Comparison of ENCODE assay signal across 27 cellular contexts in genomic region chr6:37874726-37875125, GRCh38.
"Had no signal": no experiment of that assay in that cellular context is flagged by ENCODE, and none has a peak within 500 bp of the region (broad histone marks: within the 10 kb centered on the region; RNA-seq: fewer than 3 reads in every experiment).

No MANE protein-coding gene starts in this region.

- H3K27me3 ChIP-seq: neural progenitor cell, ovary, right lobe of liver, sigmoid colon, stomach, tibial artery, transverse colon, upper lobe of left lung, vagina had no signal

- H2AFZ ChIP-seq: neural progenitor cell, parathyroid adenoma had no signal

- H3K36me3 Mint-ChIP-seq: natural killer cell treated with Interleukin-12 subunit alpha and Interleukin-12 subunit beta and Interleukin-15 and Interleukin-18, amount 100 ng/mL, for 72 hours; stimulated activated effector memory CD8-positive, alpha-beta T cell treated with anti-CD3 and anti-CD28 coated beads, Interleukin-12 subunit alpha, Interleukin-12 subunit beta, amount 100 ng/mL, for 72 hours had no signal

- H3K4me2 ChIP-seq: neural progenitor cell had no signal

- H3K27ac ChIP-seq: neural progenitor cell, ovary, parathyroid adenoma, psoas muscle, right lobe of liver, sigmoid colon, stomach, tibial artery, transverse colon, upper lobe of left lung, vagina had no signal

- H3K27me3 Mint-ChIP-seq: naive B cell; naive thymus-derived CD8-positive, alpha-beta T cell; natural killer cell treated with Interleukin-12 subunit alpha and Interleukin-12 subunit beta and Interleukin-15 and Interleukin-18, amount 100 ng/mL, for 72 hours; progenitor cell of endocrine pancreas; stimulated activated naive B cell treated with anti-CD40 and anti-IgM and Interleukin-4, amounts not matched to agents 10 μg/mL and 1 μg/mL and 100 μg/mL, for 72 hours; stimulated activated naive CD8-positive, alpha-beta T cell treated with anti-CD3 and anti-CD28 coated beads, Interleukin-15, Interleukin-2, amounts not matched to agents 100 ng/mL and 50 ng/mL, for 24 hours had no signal

- H3K27ac Mint-ChIP-seq: naive B cell; neural progenitor cell; progenitor cell of endocrine pancreas; stimulated activated effector memory CD8-positive, alpha-beta T cell treated with anti-CD3 and anti-CD28 coated beads, Interleukin-12 subunit alpha, Interleukin-12 subunit beta, amount 100 ng/mL, for 72 hours; stimulated activated naive B cell treated with anti-CD40 and anti-IgM and Interleukin-4, amounts not matched to agents 10 μg/mL and 1 μg/mL and 100 μg/mL, for 72 hours; stimulated activated naive CD8-positive, alpha-beta T cell treated with anti-CD3 and anti-CD28 coated beads, Interleukin-15, Interleukin-2, amounts not matched to agents 100 ng/mL and 50 ng/mL, for 24 hours had no signal

- DNase-seq: naive B cell; naive thymus-derived CD8-positive, alpha-beta T cell; nucleus accumbens; ovary; posterior cingulate gyrus; psoas muscle; right cardiac atrium; right lobe of liver; sigmoid colon; small intestine; stimulated activated CD4-positive, alpha-beta T cell treated with anti-CD3 and anti-CD28 coated beads, Interleukin-15, amount 100 ng/mL, for 24 hours; stimulated activated CD4-positive, alpha-beta T cell treated with anti-CD3 and anti-CD28 coated beads, Interleukin-2, amount 100 ng/mL, for 24 hours; stimulated activated CD4-positive, alpha-beta T cell treated with anti-CD3 and anti-CD28 coated beads, Interleukin-2, amount 100 ng/mL, for 48 hours; stimulated activated CD4-positive, alpha-beta T cell treated with anti-CD3 and anti-CD28 coated beads, Interleukin-4, amount 100 ng/mL, for 24 hours; stimulated activated naive B cell treated with anti-CD40 and anti-IgM and Interleukin-4, amounts not matched to agents 10 μg/mL and 1 μg/mL and 100 μg/mL, for 72 hours; stimulated activated naive CD4-positive, alpha-beta T cell treated with Interleukin-2 at 50 U/mL for 16 hours; stomach; tibial artery; transverse colon; upper lobe of left lung had no signal

- H3K4me3 ChIP-seq: neural progenitor cell, ovary, psoas muscle, right lobe of liver, sigmoid colon, stomach, tibial artery, transverse colon, upper lobe of left lung, vagina had no signal

- H3K9me3 Mint-ChIP-seq: natural killer cell treated with Interleukin-12 subunit alpha and Interleukin-12 subunit beta and Interleukin-15 and Interleukin-18, amount 100 ng/mL, for 72 hours had no signal

- H3K4me3 Mint-ChIP-seq: naive B cell; natural killer cell treated with Interleukin-12 subunit alpha and Interleukin-12 subunit beta and Interleukin-15 and Interleukin-18, amount 100 ng/mL, for 72 hours; neural progenitor cell; stimulated activated effector memory CD8-positive, alpha-beta T cell treated with anti-CD3 and anti-CD28 coated beads, Interleukin-12 subunit alpha, Interleukin-12 subunit beta, amount 100 ng/mL, for 72 hours; stimulated activated naive B cell treated with anti-CD40 and anti-IgM and Interleukin-4, amounts not matched to agents 10 μg/mL and 1 μg/mL and 100 μg/mL, for 72 hours; stimulated activated naive CD8-positive, alpha-beta T cell treated with anti-CD3 and anti-CD28 coated beads, Interleukin-15, Interleukin-2, amounts not matched to agents 100 ng/mL and 50 ng/mL, for 24 hours had no signal

- H3K9me3 ChIP-seq: ovary, right lobe of liver, sigmoid colon, upper lobe of left lung, vagina had no signal

- H3K36me3 ChIP-seq: neural progenitor cell, ovary, right lobe of liver, sigmoid colon, stomach, tibial artery, transverse colon, upper lobe of left lung, vagina had no signal
